ENCODE assay signal across 1 cellular context in genomic region chr3:49021213-49021812, GRCh38.
A peak's percentile ranks its signal among the peaks of the same experiment; 100 is the strongest.
TF ChIP-seq lines count a peak whose summit lies in the region.

No MANE protein-coding gene starts in this region.

TF ChIP-seq in K562, 482 proteins besides CTCF, POLR2A, EP300 and RAD21 (continued from another document):
- TF ChIP-seq IRF9 (tag; IDR thresholded peaks at IDR 0.05) (no peak), CBX1 (IDR thresholded peaks at IDR 0.05; ENCODE audit: low read depth) (peak; percentile 78; the same call in 1 of the 2 replicates), PHF8 (IDR thresholded peaks at IDR 0.05; ENCODE audit: borderline replicate concordance, low read length) (peak; percentile 89), ZC3H8 (IDR thresholded peaks at IDR 0.05) (no peak), BRD4 (IDR thresholded peaks at IDR 0.05) (no peak), SMARCB1 (IDR thresholded peaks at IDR 0.05; ENCODE audit: insufficient read length, low read depth) (no peak), ZNF444 (CRISPR knock-in tag; IDR thresholded peaks at IDR 0.05) (no peak), TAF1 (IDR thresholded peaks at IDR 0.05; ENCODE audit: control insufficient read depth, extremely low read depth, insufficient read depth, low read length, severe bottlenecking) (peak; percentile 93), MLX (CRISPR knock-in tag; conservative IDR thresholded peaks at IDR 0.05) (no peak), ZNF695 (CRISPR knock-in tag; IDR thresholded peaks at IDR 0.05) (no peak), ILF3 (IDR thresholded peaks at IDR 0.05; ENCODE audit: borderline replicate concordance) (no peak), ZNF239 (CRISPR knock-in tag; IDR thresholded peaks at IDR 0.05) (no peak), FIP1L1 (IDR thresholded peaks at IDR 0.05; ENCODE audit: low read depth, low read length, poor library complexity, severe bottlenecking) (peak; percentile 84), NR4A1 (CRISPR knock-in tag; IDR thresholded peaks at IDR 0.05) (0 out of 2 replicates have a peak, but pooled peaks have one; percentile 35), NR4A1 (tag; IDR thresholded peaks at IDR 0.05) (no peak), ATF2 (CRISPR knock-in tag; IDR thresholded peaks at IDR 0.05) (no peak), AFF4 (CRISPR knock-in tag; IDR thresholded peaks at IDR 0.05) (peak; percentile 91), ZNF277 (CRISPR knock-in tag; IDR thresholded peaks at IDR 0.05; ENCODE audit: borderline replicate concordance) (no peak), PREB (CRISPR knock-in tag; IDR thresholded peaks at IDR 0.05) (peak; percentile 94), ZNF511 (CRISPR knock-in tag; IDR thresholded peaks at IDR 0.05) (no peak), PHTF2 (CRISPR knock-in tag; IDR thresholded peaks at IDR 0.05) (no peak), DPF2 (IDR thresholded peaks at IDR 0.05) (no peak; the same call in 1 of the 2 replicates), SMAD3 (CRISPR knock-in tag; conservative IDR thresholded peaks at IDR 0.05) (0 out of 2 replicates have a peak, but pooled peaks have one; percentile 20)
